ENCODE assay signal across 8 cellular contexts in the genomic region with DNA sequence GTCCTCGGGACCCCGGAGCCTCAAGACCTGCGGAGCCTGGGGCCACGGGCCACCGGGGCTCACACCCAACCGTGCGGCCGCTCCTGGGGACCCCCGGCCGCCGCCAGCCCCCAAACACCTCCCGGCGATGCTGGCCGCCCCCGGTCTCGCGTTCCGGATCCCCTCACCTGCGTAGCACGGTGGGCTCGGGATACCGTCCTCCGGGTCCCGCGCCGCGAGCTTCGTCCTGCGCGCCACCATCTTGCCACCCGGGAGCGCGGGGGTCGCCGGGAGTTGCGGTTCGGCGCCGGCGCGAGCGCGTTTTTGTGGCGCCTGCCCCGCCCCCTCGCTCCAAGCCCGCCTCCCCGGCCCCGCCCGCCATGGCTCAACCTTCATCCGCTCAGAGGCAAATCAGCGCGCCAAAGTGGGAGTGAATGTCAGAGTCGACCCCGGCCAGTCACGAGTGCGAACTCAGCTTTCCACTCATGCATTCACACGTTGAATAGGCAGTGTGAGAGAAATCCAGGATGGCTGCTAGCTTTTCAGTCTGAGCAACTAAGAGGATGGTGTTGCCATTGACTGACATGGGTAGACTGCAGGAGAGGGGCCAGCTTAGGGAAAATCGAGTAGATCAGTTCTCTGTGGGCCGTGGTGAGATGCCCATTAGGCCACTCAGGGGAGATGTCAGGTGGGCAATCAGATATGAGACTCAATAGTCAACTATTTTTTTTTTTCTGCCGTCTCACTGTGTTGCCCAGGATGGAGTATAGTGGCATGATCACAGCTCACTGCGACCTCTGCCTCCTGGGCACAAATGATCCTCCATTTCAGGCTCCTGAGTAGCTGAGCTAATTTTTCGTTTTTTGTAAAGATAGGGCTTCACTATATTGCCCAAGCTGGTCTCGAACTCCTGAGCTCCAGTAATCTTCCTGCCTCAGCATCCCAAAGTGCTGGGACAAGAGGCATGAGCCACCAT. TPM values are rescaled to one million over a fixed set of nuclear protein-coding genes. Genes with fewer than 3 reads are reported as not detected.
DNase-seq lines count a peak whose midpoint lies in the region; ATAC-seq and TF ChIP-seq lines count a peak whose summit lies in the region.

No MANE protein-coding gene starts in this region.

- H3K27me3 Mint-ChIP-seq in CD4-positive, alpha-beta T cell = no peaks in the 10 kb centered on the region
- H3K27me3 Mint-ChIP-seq in progenitor cell of endocrine pancreas = no peaks in the 10 kb centered on the region

- CTCF ChIA-PET in CD4-positive, alpha-beta T cell (lab: Charles Lee) = interaction anchor here (0.6 kb wide), 1 partner anchor 33 kb away, joined by 3 read pairs; the partner anchor contains the start of gene POLDIP3

- H3K4me3 ChIP-seq in adipocyte (ENCODE audit: low read length) (peak overlapping the region; percentile 82), upper lobe of right lung (peak overlapping the region; percentile 76)

- no peaks in the 10 kb centered on the region for H3K27me3 ChIP-seq in CD4-positive, alpha-beta T cell (ENCODE audit: control insufficient read depth, insufficient read depth, low read length)
- H3K27me3 ChIP-seq in adipocyte (replicated peaks; ENCODE audit: control insufficient read depth, insufficient read depth, low read length) (no peaks in the 10 kb centered on the region), upper lobe of right lung (no peaks in the 10 kb centered on the region)

- peak overlapping the region; percentile 99 for H3K4me3 Mint-ChIP-seq in CD4-positive, alpha-beta T cell
- H3K4me3 Mint-ChIP-seq in progenitor cell of endocrine pancreas (ENCODE audit: low read depth) = peak overlapping the region; percentile 95

- peak overlapping the region; percentile 86 for H3K9ac ChIP-seq in adipocyte (ENCODE audit: low read length)

- peaks cover 65% of the 10 kb centered on the region for H3K36me3 Mint-ChIP-seq in CD4-positive, alpha-beta T cell (ENCODE audit: low read depth)
- H3K36me3 Mint-ChIP-seq in progenitor cell of endocrine pancreas (ENCODE audit: insufficient read depth) = peaks cover 11% of the 10 kb centered on the region

- POLR2A ChIA-PET in CD4-positive, alpha-beta T cell (lab: Charles Lee) = interaction anchor here (0.6 to 2.8 kb wide), 4 partner anchors 9 to 375 kb away, joined by 3 to 21 read pairs (median 3); partner anchors contain the start of gene POLDIP3

- H3K4me1 Mint-ChIP-seq in CD4-positive, alpha-beta T cell (ENCODE audit: low read depth) = peaks cover 12% of the 10 kb centered on the region
- peaks cover 7% of the 10 kb centered on the region for H3K4me1 Mint-ChIP-seq in progenitor cell of endocrine pancreas (ENCODE audit: low read depth)

- H3K27ac Mint-ChIP-seq in CD4-positive, alpha-beta T cell = peak overlapping the region; percentile 91
- peak overlapping the region; percentile 85 for H3K27ac Mint-ChIP-seq in progenitor cell of endocrine pancreas

- intact Hi-C loops in CD4-positive, alpha-beta T cell (cut with DNase I, micrococcal nuclease) = loop anchor here in 1 of 2 experiments (2.0 kb wide), 2 partner anchors 33 to 61 kb away; partner anchors contain the start of gene POLDIP3
- intact Hi-C loops in left cardiac atrium (cut with DNase I) = no loop called here
- intact Hi-C loops in upper lobe of right lung (cut with DNase I) = no loop called here

- H3K4me1 ChIP-seq in adipocyte (ENCODE audit: control insufficient read depth, insufficient read depth, low read length) (peaks cover 16% of the 10 kb centered on the region), upper lobe of right lung (peaks cover 10% of the 10 kb centered on the region)

- H3K9me3 Mint-ChIP-seq in CD4-positive, alpha-beta T cell = no peaks in the 10 kb centered on the region
- H3K9me3 Mint-ChIP-seq in progenitor cell of endocrine pancreas (ENCODE audit: low read depth) = no peaks in the 10 kb centered on the region

- ATAC-seq in CD4-positive, alpha-beta T cell (ENCODE audit: poor library complexity) = peak; percentile 88
- ATAC-seq in GM21423 (IDR thresholded peaks at IDR 0.05; ENCODE audit: unreplicated experiment) (peak; percentile 54), left cardiac atrium (peak; percentile 91 to 96), upper lobe of right lung (peak; percentile 94)

- no peak for TF ChIP-seq CTCF in CD4-positive, alpha-beta T cell (IDR thresholded peaks at IDR 0.05)
- TF ChIP-seq CTCF in progenitor cell of endocrine pancreas (IDR thresholded peaks at IDR 0.05; ENCODE audit: unreplicated experiment) (no peak), upper lobe of right lung (IDR thresholded peaks at IDR 0.05) (no peak)

- no peaks in the 10 kb centered on the region for H3K9me3 ChIP-seq in CD4-positive, alpha-beta T cell (ENCODE audit: control insufficient read depth, low read length)
- H3K9me3 ChIP-seq in adipocyte (ENCODE audit: control insufficient read depth, low read length) (no peaks in the 10 kb centered on the region), upper lobe of right lung (no peaks in the 10 kb centered on the region)

- no peak overlapping the region for H3K27ac ChIP-seq in CD4-positive, alpha-beta T cell (ENCODE audit: low read depth, low read length)
- H3K27ac ChIP-seq in upper lobe of right lung = peak overlapping the region; percentile 58

- DNase-seq in CD4-positive, alpha-beta T cell = peak; percentile 66 to 86 (median 78)
- DNase-seq in M059J (ENCODE audit: low read depth) = peak; percentile 57
- peak; percentile 78 for DNase-seq in T follicular helper cell (ENCODE audit: low read depth)
- DNase-seq in adipocyte (ENCODE audit: low read depth) = peak; percentile 87
- DNase-seq in left cardiac atrium = peak; percentile 87
- peak; percentile 58 for DNase-seq in progenitor cell of endocrine pancreas (ENCODE audit: low spot score, unreplicated experiment)
- peak; percentile 89 for DNase-seq in upper lobe of right lung

- H3K36me3 ChIP-seq in adipocyte (ENCODE audit: control insufficient read depth, insufficient read depth, low read length, severe bottlenecking) = peaks cover 67% of the 10 kb centered on the region
- H3K36me3 ChIP-seq in upper lobe of right lung = peaks cover 64% of the 10 kb centered on the region

RNA-seq across cellular contexts. Expression of gene SERHL2, which starts 28.3 kb away (rescaled TPM):
- under 1 TPM in 1 of 2 experiments, not detected in 1; 0.69 TPM for total RNA-seq in CD4-positive, alpha-beta T cell
- total RNA-seq in M059J (2014; rRNA removed; shearing (Covaris generic)) = 0.15 and 0.22 TPM in 2 replicates
- total RNA-seq in left cardiac atrium = 1 to 10 TPM; 1.4 to 2.1 TPM
- 0.69 and 1.0 TPM in 2 replicates for total RNA-seq in progenitor cell of endocrine pancreas
- total RNA-seq in upper lobe of right lung = 1.2 TPM

RNA-seq across cellular contexts. Expression of gene POLDIP3, which starts 32.6 kb away (rescaled TPM):
- 10 to 100 TPM; 77.7 to 80.7 TPM for total RNA-seq in CD4-positive, alpha-beta T cell
- 22.6 and 28.3 TPM in 2 replicates for total RNA-seq in M059J (2014; rRNA removed; shearing (Covaris generic))
- total RNA-seq in left cardiac atrium (10 to 100 TPM; 32.5 to 34.7 TPM), progenitor cell of endocrine pancreas (77.5 and 82.4 TPM in 2 replicates), upper lobe of right lung (66.9 TPM)

RNA-seq across cellular contexts. Expression of gene ATP5MGL, which starts 58.4 kb away (rescaled TPM):
- total RNA-seq in CD4-positive, alpha-beta T cell = 1 to 10 TPM; 4.3 to 5.3 TPM
- not detected in 2 replicates for total RNA-seq in M059J (2014; rRNA removed; shearing (Covaris generic))
- total RNA-seq in left cardiac atrium (under 1 TPM; 0.42 to 0.77 TPM), progenitor cell of endocrine pancreas (0.40 and 0.89 TPM in 2 replicates), upper lobe of right lung (1.0 TPM)
